In the genomic region with DNA sequence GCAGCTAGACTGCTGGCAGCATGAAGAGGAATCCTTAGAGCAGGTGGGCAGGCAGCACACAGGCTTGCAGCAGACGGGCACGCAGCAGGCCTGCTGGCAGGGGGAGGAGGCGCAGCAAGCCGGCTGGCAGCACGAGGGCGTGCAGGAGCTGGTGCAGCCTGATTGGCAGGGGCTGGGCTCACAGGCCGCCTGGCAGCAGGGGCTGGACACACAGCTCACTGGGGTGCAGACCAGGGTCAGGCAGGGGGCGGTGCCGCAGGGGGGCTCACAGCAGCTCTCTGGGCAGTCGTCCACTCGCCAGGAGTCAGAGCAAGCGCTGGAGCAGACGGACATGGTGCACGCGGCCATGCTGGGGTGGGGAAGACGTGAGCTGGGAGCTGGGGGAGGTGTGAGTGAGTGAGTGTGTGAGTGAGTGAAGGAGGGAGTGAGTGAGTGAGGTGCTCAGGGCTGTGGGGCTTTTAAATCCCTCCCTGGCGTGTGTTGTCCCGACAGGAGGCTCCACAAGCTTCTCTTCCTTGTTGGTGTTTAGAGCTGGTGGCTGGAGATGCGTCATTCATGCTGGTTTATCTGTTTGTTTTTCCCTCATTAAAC, we compare ENCODE assay signal across 13 cellular contexts. TPM values are rescaled to one million over a fixed set of nuclear protein-coding genes. Genes with fewer than 3 reads are reported as not detected.
"Had no signal": no experiment of that assay in that cellular context is flagged by ENCODE, and none has a peak within 500 bp of the region (broad histone marks: within the 10 kb centered on the region; RNA-seq: fewer than 3 reads in every experiment).

A gene with protein sequence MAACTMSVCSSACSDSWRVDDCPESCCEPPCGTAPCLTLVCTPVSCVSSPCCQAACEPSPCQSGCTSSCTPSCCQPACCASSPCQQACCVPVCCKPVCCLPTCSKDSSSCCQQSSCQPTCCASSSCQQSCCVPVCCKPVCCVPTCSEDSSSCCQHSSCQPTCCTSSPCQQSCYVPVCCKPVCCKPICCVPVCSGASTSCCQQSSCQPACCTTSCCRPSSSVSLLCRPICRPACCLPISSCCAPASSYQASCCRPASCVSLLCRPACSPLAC (minus strand): TSS at position 374 of the 591 bp plus-strand sequence. CDS start 26 bp downstream, at position 348.

RNA-seq across cellular contexts. Expression of the gene that starts here (rescaled TPM):
- total RNA-seq: activated B cell treated with CpG ODN at 0.5 μM for 24 hours; activated CD8-positive, alpha-beta T cell treated with anti-CD3 and anti-CD28 coated beads for 36 hours; activated naive CD4-positive, alpha-beta T cell treated with anti-CD3 and anti-CD28 coated beads for 36 hours; activated T-cell treated with anti-CD3 and anti-CD28 coated beads, Interleukin-2, amount 50 U/mL, for 4 hours; ascending aorta; colonic mucosa; frontal cortex; kidney; left ventricle myocardium inferior; occipital lobe; progenitor cell of endocrine pancreas; skeletal muscle tissue; transverse colon had no signal
